8 cellular contexts compared by ENCODE assay signal in genomic region chr21:20997633-20998455, GRCh38. TPM values are rescaled to one million over a fixed set of nuclear protein-coding genes. Genes with fewer than 3 reads are reported as not detected.
DNase-seq lines count a peak whose midpoint lies in the region; ATAC-seq and TF ChIP-seq lines count a peak whose summit lies in the region.

TSS of gene NCAM2 (plus strand) at chr21:20998409.

- no peaks in the 10 kb centered on the region for H3K9me3 Mint-ChIP-seq in activated CD8-positive, alpha-beta T cell treated with anti-CD3 and anti-CD28 coated beads for 36 hours

- H3K27ac ChIP-seq in 22Rv1, result peak within 1 kb of the TSS; percentile 84
- no peak within 1 kb of the TSS for H3K27ac ChIP-seq in effector memory CD4-positive, alpha-beta T cell (ENCODE audit: insufficient read depth, low read length, poor library complexity, severe bottlenecking)

- peak; percentile 68 for ATAC-seq in GM19397 (IDR thresholded peaks at IDR 0.05; ENCODE audit: unreplicated experiment)
- ATAC-seq in activated CD8-positive, alpha-beta T cell treated with anti-CD3 and anti-CD28 coated beads for 36 hours, result peak; percentile 85

- peaks cover 29% of the 10 kb centered on the region for H3K27me3 Mint-ChIP-seq in activated CD8-positive, alpha-beta T cell treated with anti-CD3 and anti-CD28 coated beads for 36 hours

- peak within 1 kb of the TSS; percentile 50 for H3K4me3 ChIP-seq in effector memory CD4-positive, alpha-beta T cell (ENCODE audit: insufficient read depth, low read depth, low read length, poor library complexity, severe bottlenecking)

- intact Hi-C loops in activated CD8-positive, alpha-beta T cell treated with anti-CD3 and anti-CD28 coated beads for 36 hours (cut with micrococcal nuclease), result no loop called here

- no peaks in the 10 kb centered on the region for H3K36me3 Mint-ChIP-seq in activated CD8-positive, alpha-beta T cell treated with anti-CD3 and anti-CD28 coated beads for 36 hours (ENCODE audit: low read depth)

- H3K36me3 ChIP-seq in effector memory CD4-positive, alpha-beta T cell (ENCODE audit: control insufficient read depth, insufficient read depth, low read length), result no peaks in the 10 kb centered on the region

- POLR2A ChIA-PET in activated CD8-positive, alpha-beta T cell treated with anti-CD3 and anti-CD28 coated beads for 36 hours (lab: Charles Lee), result interaction anchor here (0.6 kb wide), 1 partner anchor 19 kb away, joined by 3 read pairs; no protein-coding TSS in a partner anchor

- TF ChIP-seq CTCF in 22Rv1 (IDR thresholded peaks at IDR 0.05), result no peak
- TF ChIP-seq CTCF in activated CD8-positive, alpha-beta T cell treated with anti-CD3 and anti-CD28 coated beads for 36 hours (IDR thresholded peaks at IDR 0.05), result no peak

- DNase-seq in NCI-H2196 (lab: John Stamatoyannopoulos, UW; ENCODE audit: unreplicated experiment), result peak; percentile 52
- peak; percentile 61 for DNase-seq in activated CD8-positive, alpha-beta T cell treated with anti-CD3 and anti-CD28 coated beads for 36 hours
- peak; percentile 18 to 45 (median 22) for DNase-seq in effector memory CD4-positive, alpha-beta T cell
- DNase-seq in lung microvascular endothelial cell (ENCODE audit: low read depth in 2 of 2), result peak; percentile 8 to 41
- DNase-seq in stimulated activated CD4-positive, alpha-beta T cell treated with anti-CD3 and anti-CD28 coated beads, TNF-alpha, amount 100 ng/mL, for 24 hours (ENCODE audit: low read depth in 3 of 3), result peak in 2 of 3 experiments; percentile 40 to 52
- DNase-seq in kidney glomerular epithelial cell (lab: John Stamatoyannopoulos, UW), result no peak

- H3K4me3 Mint-ChIP-seq in activated CD8-positive, alpha-beta T cell treated with anti-CD3 and anti-CD28 coated beads for 36 hours, result peak within 1 kb of the TSS; percentile 57

- H3K4me1 ChIP-seq in effector memory CD4-positive, alpha-beta T cell (ENCODE audit: control insufficient read depth, insufficient read depth, low read length, poor library complexity, severe bottlenecking), result peaks cover 2% of the 10 kb centered on the region

- peaks cover 13% of the 10 kb centered on the region for H3K4me1 Mint-ChIP-seq in activated CD8-positive, alpha-beta T cell treated with anti-CD3 and anti-CD28 coated beads for 36 hours (ENCODE audit: low read depth)

- peaks cover 8% of the 10 kb centered on the region for H3K27me3 ChIP-seq in effector memory CD4-positive, alpha-beta T cell (replicated peaks; ENCODE audit: control insufficient read depth, insufficient read depth, low read length, poor library complexity, severe bottlenecking)

- H3K9me3 ChIP-seq in effector memory CD4-positive, alpha-beta T cell (ENCODE audit: control insufficient read depth, low read length), result no peaks in the 10 kb centered on the region

- H3K27ac Mint-ChIP-seq in activated CD8-positive, alpha-beta T cell treated with anti-CD3 and anti-CD28 coated beads for 36 hours, result no peak within 1 kb of the TSS

- CTCF ChIA-PET in activated CD8-positive, alpha-beta T cell treated with anti-CD3 and anti-CD28 coated beads for 36 hours (lab: Charles Lee), result interaction anchor here (0.9 kb wide), 1 partner anchor 19 kb away, joined by 3 read pairs; no protein-coding TSS in a partner anchor

RNA-seq across cellular contexts. Expression of gene NCAM2, which starts in this region (rescaled TPM):
- total RNA-seq in activated CD8-positive, alpha-beta T cell treated with anti-CD3 and anti-CD28 coated beads for 36 hours, result not detected
- under 0.01 TPM in 2 replicates for total RNA-seq in lung microvascular endothelial cell

Comparison
In these comparisons a context has a peak if more than half of its experiments do, and no peak if none do; other contexts are left out.
1. Peak in DNase-seq and ATAC-seq in activated CD8-positive, alpha-beta T cell treated with anti-CD3 and anti-CD28 coated beads for 36 hours; RNA of the gene not detected or under 1 TPM.
2. Peak in DNase-seq in lung microvascular endothelial cell; RNA of the gene not detected or under 1 TPM.